ENCODE assay signal across 8 cellular contexts in the genomic region with DNA sequence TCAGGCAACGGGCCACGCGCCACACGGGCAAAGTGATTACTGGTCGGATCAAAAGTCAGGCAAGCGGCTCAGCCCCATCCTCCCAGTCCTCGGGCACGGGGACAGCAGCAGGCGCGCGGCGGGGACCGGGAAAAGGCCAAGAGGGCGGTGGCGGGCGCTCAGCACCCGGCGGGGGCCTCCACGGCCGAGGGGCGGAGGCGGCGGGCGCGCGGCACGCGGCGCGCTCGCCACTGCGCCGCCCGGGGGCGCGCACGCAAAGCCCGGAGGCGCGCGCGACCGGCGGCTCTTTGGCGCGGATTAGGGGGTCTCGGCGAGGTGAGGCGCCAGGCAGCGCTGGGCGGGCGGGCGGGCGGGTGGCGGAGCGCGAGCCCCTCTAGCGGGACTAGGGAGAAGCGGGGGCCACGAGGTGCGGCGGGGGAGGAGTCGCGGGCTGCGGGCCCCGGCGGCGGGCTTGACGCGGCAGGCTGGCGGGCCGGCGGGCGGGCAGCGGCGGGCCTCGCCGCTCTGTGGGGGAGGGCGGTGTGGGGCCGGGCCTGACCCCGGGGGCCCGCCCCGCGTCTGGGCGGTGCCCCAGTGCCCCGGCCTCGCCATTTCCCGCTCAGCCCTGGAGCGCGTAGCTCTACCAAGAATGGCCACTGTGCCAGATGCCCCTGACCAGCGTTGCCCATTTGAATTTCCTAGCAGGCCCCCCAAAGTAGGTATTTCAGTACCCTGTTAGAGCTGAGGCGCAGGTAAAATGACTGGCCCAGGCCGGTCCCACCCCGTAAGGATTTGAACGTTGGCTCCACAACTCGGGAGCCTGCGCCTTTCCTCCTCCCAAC. TPM values are rescaled to one million over a fixed set of nuclear protein-coding genes. Genes with fewer than 3 reads are reported as not detected.
DNase-seq lines count a peak whose midpoint lies in the region; ATAC-seq and TF ChIP-seq lines count a peak whose summit lies in the region.

A gene (minus strand): TSS at position 202 of the 821 bp plus-strand sequence. CDS start 537 bp downstream, outside the sequence.
A gene with protein sequence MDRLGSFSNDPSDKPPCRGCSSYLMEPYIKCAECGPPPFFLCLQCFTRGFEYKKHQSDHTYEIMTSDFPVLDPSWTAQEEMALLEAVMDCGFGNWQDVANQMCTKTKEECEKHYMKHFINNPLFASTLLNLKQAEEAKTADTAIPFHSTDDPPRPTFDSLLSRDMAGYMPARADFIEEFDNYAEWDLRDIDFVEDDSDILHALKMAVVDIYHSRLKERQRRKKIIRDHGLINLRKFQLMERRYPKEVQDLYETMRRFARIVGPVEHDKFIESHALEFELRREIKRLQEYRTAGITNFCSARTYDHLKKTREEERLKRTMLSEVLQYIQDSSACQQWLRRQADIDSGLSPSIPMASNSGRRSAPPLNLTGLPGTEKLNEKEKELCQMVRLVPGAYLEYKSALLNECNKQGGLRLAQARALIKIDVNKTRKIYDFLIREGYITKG (plus strand): TSS at position 252 of the 821 bp plus-strand sequence. CDS start 4,480 bp downstream, outside the sequence.

- peak; percentile 68 for DNase-seq in DMS53 treated with DMSO at 0.1 percent for 48 hours (lab: John Stamatoyannopoulos, UW; ENCODE audit: unreplicated experiment)
- peak; percentile 80 for DNase-seq in KBM-7
- DNase-seq in RWPE1 (ENCODE audit: low spot score), result peak; percentile 91
- DNase-seq in activated T-helper 2 cell treated with anti-CD3 and anti-CD28 coated beads, Interferon-gamma antibody, Interleukin-2, Interleukin-4, amounts not matched to agents 10 μg/mL and 5 μg/mL and 100 μg/mL, durations not matched to agents 14 hours and 24 hours and 36 hours (ENCODE audit: low spot score), result peak; percentile 74
- DNase-seq in fibroblast of the aortic adventitia (ENCODE audit: low read depth), result peak; percentile 30
- DNase-seq in nephron progenitor cell, result peak; percentile 83

- no peaks in the 10 kb centered on the region for H3K9me3 Mint-ChIP-seq in activated T-helper 2 cell treated with anti-CD3 and anti-CD28 coated beads, Interferon-gamma antibody, Interleukin-2, Interleukin-4, amounts not matched to agents 10 μg/mL and 5 μg/mL and 100 μg/mL, durations not matched to agents 14 hours and 24 hours and 36 hours
- no peaks in the 10 kb centered on the region for H3K9me3 Mint-ChIP-seq in nephron progenitor cell
- no peaks in the 10 kb centered on the region for H3K9me3 Mint-ChIP-seq in stimulated activated naive CD8-positive, alpha-beta T cell treated with anti-CD3 and anti-CD28 coated beads, Interleukin-15, Interleukin-2, amounts not matched to agents 100 ng/mL and 50 ng/mL, for 24 hours

- POLR2A ChIA-PET in RWPE1 (lab: Yijun Ruan, JAX; ENCODE audit: low non-redundant PET), result interaction anchor here (0.6 kb wide), 1 partner anchor 70 kb away, joined by 4 read pairs; no protein-coding TSS in a partner anchor

- in situ Hi-C loops in KBM-7 (cut with MboI; ENCODE audit: low pct_unique_long_range_greater_than_20kb, low sequenced_read_pairs), result no loop called here

- CTCF ChIA-PET in RWPE1 (lab: Yijun Ruan, JAX), result interaction anchor here (0.6 kb wide), 2 partner anchors 207 to 949 kb away, joined by 3 to 7 read pairs; no protein-coding TSS in a partner anchor

- ATAC-seq in GM21717 (IDR thresholded peaks at IDR 0.05; ENCODE audit: unreplicated experiment), result peak; percentile 69

- H3K4me3 ChIP-seq in fibroblast of the aortic adventitia (ENCODE audit: low read depth, low read length), result peak within 1 kb of the TSS; percentile 89

- intact Hi-C loops in activated T-helper 2 cell treated with anti-CD3 and anti-CD28 coated beads, Interferon-gamma antibody, Interleukin-2, Interleukin-4, amounts not matched to agents 10 μg/mL and 5 μg/mL and 100 μg/mL, durations not matched to agents 14 hours and 24 hours and 36 hours (cut with micrococcal nuclease), result loop anchor here (2.0 to 10.0 kb wide), 3 partner anchors 84 to 1318 kb away; a partner anchor contains a TSS

- H3K4me3 Mint-ChIP-seq in activated T-helper 2 cell treated with anti-CD3 and anti-CD28 coated beads, Interferon-gamma antibody, Interleukin-2, Interleukin-4, amounts not matched to agents 10 μg/mL and 5 μg/mL and 100 μg/mL, durations not matched to agents 14 hours and 24 hours and 36 hours (ENCODE audit: low read depth), result peak within 1 kb of the TSS; percentile 97
- peak within 1 kb of the TSS; percentile 99 for H3K4me3 Mint-ChIP-seq in nephron progenitor cell
- peak within 1 kb of the TSS; percentile 99 for H3K4me3 Mint-ChIP-seq in stimulated activated naive CD8-positive, alpha-beta T cell treated with anti-CD3 and anti-CD28 coated beads, Interleukin-15, Interleukin-2, amounts not matched to agents 100 ng/mL and 50 ng/mL, for 24 hours

- H3K27me3 Mint-ChIP-seq in activated T-helper 2 cell treated with anti-CD3 and anti-CD28 coated beads, Interferon-gamma antibody, Interleukin-2, Interleukin-4, amounts not matched to agents 10 μg/mL and 5 μg/mL and 100 μg/mL, durations not matched to agents 14 hours and 24 hours and 36 hours (ENCODE audit: low read depth), result no peaks in the 10 kb centered on the region
- no peaks in the 10 kb centered on the region for H3K27me3 Mint-ChIP-seq in nephron progenitor cell (ENCODE audit: low read depth, poor library complexity)
- H3K27me3 Mint-ChIP-seq in stimulated activated naive CD8-positive, alpha-beta T cell treated with anti-CD3 and anti-CD28 coated beads, Interleukin-15, Interleukin-2, amounts not matched to agents 100 ng/mL and 50 ng/mL, for 24 hours, result no peaks in the 10 kb centered on the region

- TF ChIP-seq CTCF in RWPE1 (conservative IDR thresholded peaks at IDR 0.05; ENCODE audit: low read depth) (no peak), fibroblast of the aortic adventitia (IDR thresholded peaks at IDR 0.05; ENCODE audit: insufficient read depth, low read length) (no peak), nephron progenitor cell (IDR thresholded peaks at IDR 0.05) (no peak)

- H3K36me3 Mint-ChIP-seq in activated T-helper 2 cell treated with anti-CD3 and anti-CD28 coated beads, Interferon-gamma antibody, Interleukin-2, Interleukin-4, amounts not matched to agents 10 μg/mL and 5 μg/mL and 100 μg/mL, durations not matched to agents 14 hours and 24 hours and 36 hours (ENCODE audit: low read depth), result peaks cover 61% of the 10 kb centered on the region
- peaks cover 44% of the 10 kb centered on the region for H3K36me3 Mint-ChIP-seq in nephron progenitor cell (ENCODE audit: low read depth)
- H3K36me3 Mint-ChIP-seq in stimulated activated naive CD8-positive, alpha-beta T cell treated with anti-CD3 and anti-CD28 coated beads, Interleukin-15, Interleukin-2, amounts not matched to agents 100 ng/mL and 50 ng/mL, for 24 hours (ENCODE audit: low read depth), result peaks cover 66% of the 10 kb centered on the region

- H3K27ac Mint-ChIP-seq in activated T-helper 2 cell treated with anti-CD3 and anti-CD28 coated beads, Interferon-gamma antibody, Interleukin-2, Interleukin-4, amounts not matched to agents 10 μg/mL and 5 μg/mL and 100 μg/mL, durations not matched to agents 14 hours and 24 hours and 36 hours, result peak within 1 kb of the TSS; percentile 94
- H3K27ac Mint-ChIP-seq in nephron progenitor cell, result peak within 1 kb of the TSS; percentile 98
- peak within 1 kb of the TSS; percentile 97 for H3K27ac Mint-ChIP-seq in stimulated activated naive CD8-positive, alpha-beta T cell treated with anti-CD3 and anti-CD28 coated beads, Interleukin-15, Interleukin-2, amounts not matched to agents 100 ng/mL and 50 ng/mL, for 24 hours

- H3K4me1 Mint-ChIP-seq in activated T-helper 2 cell treated with anti-CD3 and anti-CD28 coated beads, Interferon-gamma antibody, Interleukin-2, Interleukin-4, amounts not matched to agents 10 μg/mL and 5 μg/mL and 100 μg/mL, durations not matched to agents 14 hours and 24 hours and 36 hours (ENCODE audit: low read depth), result peaks cover 42% of the 10 kb centered on the region
- peaks cover 26% of the 10 kb centered on the region for H3K4me1 Mint-ChIP-seq in nephron progenitor cell
- peaks cover 58% of the 10 kb centered on the region for H3K4me1 Mint-ChIP-seq in stimulated activated naive CD8-positive, alpha-beta T cell treated with anti-CD3 and anti-CD28 coated beads, Interleukin-15, Interleukin-2, amounts not matched to agents 100 ng/mL and 50 ng/mL, for 24 hours (ENCODE audit: low read depth)

- peak within 1 kb of the TSS; percentile 94 for H3K27ac ChIP-seq in RWPE1

RNA-seq across cellular contexts. Expression of the first gene that starts in this region (rescaled TPM):
- 109 and 110 TPM in 2 replicates for total RNA-seq in activated T-helper 2 cell treated with anti-CD3 and anti-CD28 coated beads, Interferon-gamma antibody, Interleukin-2, Interleukin-4, amounts not matched to agents 10 μg/mL and 5 μg/mL and 100 μg/mL, durations not matched to agents 14 hours and 24 hours and 36 hours
- total RNA-seq in fibroblast of the aortic adventitia (ENCODE audit: low replicate concordance), result 67.4 and 72.7 TPM in 2 replicates

RNA-seq across cellular contexts. Expression of the second gene that starts in this region (rescaled TPM):
- total RNA-seq in activated T-helper 2 cell treated with anti-CD3 and anti-CD28 coated beads, Interferon-gamma antibody, Interleukin-2, Interleukin-4, amounts not matched to agents 10 μg/mL and 5 μg/mL and 100 μg/mL, durations not matched to agents 14 hours and 24 hours and 36 hours, result 34.3 and 34.6 TPM in 2 replicates
- total RNA-seq in fibroblast of the aortic adventitia (ENCODE audit: low replicate concordance), result 16.3 and 21.3 TPM in 2 replicates

Comparison
In these comparisons a context has a peak if more than half of its experiments do, and no peak if none do; other contexts are left out.
1. Peak in every context shown above with its lines: DNase-seq, ATAC-seq, H3K4me3 ChIP-seq and H3K27ac ChIP-seq.
2. DNase-seq: peak in every context shown above with its lines; median percentile 91 in RWPE1; 83 in nephron progenitor cell; 80 in KBM-7; 74 in activated T-helper 2 cell treated with anti-CD3 and anti-CD28 coated beads, Interferon-gamma antibody, Interleukin-2, Interleukin-4, amounts not matched to agents 10 μg/mL and 5 μg/mL and 100 μg/mL, durations not matched to agents 14 hours and 24 hours and 36 hours; 68 in DMS53 treated with DMSO at 0.1 percent for 48 hours; 30 in fibroblast of the aortic adventitia.